In the genomic region with DNA sequence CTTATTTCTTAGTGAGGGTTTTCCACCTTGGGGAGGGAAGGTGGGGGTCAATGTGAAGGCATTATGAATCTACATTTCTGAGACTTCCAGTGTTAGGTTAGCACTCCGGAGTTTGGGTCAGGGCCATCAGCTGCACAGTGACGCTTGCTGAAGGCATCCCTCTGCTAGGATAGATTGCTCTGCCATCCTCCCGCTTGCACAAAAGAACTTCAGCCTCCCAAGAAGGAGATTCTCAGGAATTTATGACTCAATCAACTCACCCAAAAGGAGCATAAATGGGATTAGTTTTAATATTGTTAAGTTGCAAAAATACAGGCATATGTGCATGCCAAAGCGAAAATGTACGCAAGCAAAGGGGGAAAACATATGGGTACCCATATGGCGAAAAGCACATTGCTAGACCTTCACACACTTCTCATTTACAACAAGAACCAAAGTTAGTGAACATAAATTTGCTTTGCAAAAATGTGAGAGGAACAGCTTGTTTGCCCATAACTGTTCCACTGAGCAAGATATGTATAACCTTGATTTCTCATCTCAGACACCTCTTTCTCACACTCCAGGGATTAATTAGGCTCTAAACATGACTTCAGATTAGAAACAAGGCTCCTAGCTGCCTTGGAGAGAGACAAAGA, we compare ENCODE assay signal across 18 cellular contexts.
DNase-seq lines count a peak whose midpoint lies in the region.
"Had no signal": no experiment of that assay in that cellular context is flagged by ENCODE, and none has a peak within 500 bp of the region (broad histone marks: within the 10 kb centered on the region; RNA-seq: fewer than 3 reads in every experiment).

No MANE protein-coding gene starts in this region.

- H3K9me3 Mint-ChIP-seq in activated naive CD4-positive, alpha-beta T cell treated with anti-CD3 and anti-CD28 coated beads, Interleukin-2, amount 10 ng/mL, durations not matched to agents 7 days and 5 days = peaks cover 11% of the 10 kb centered on the region

- H3K4me1 Mint-ChIP-seq in activated naive CD4-positive, alpha-beta T cell treated with anti-CD3 and anti-CD28 coated beads, Interleukin-2, amount 10 ng/mL, durations not matched to agents 7 days and 5 days = no peaks in the 10 kb centered on the region
- H3K4me1 Mint-ChIP-seq: CD4-positive, CD25-positive, alpha-beta regulatory T cell had no signal

- CTCF ChIA-PET in activated naive CD4-positive, alpha-beta T cell treated with anti-CD3 and anti-CD28 coated beads, Interleukin-2, amount 10 ng/mL, durations not matched to agents 7 days and 5 days (lab: Charles Lee) = no interaction called here

- peak; percentile 82 for DNase-seq in AG20443 (ENCODE audit: low spot score)
- peak; percentile 42 for DNase-seq in GM04504 (ENCODE audit: low read depth)
- peak; percentile 40 for DNase-seq in middle frontal gyrus (ENCODE audit: extremely low spot score, low spot score)
- no peak for DNase-seq in midbrain (lab: John Stamatoyannopoulos, UW)
- no peak for DNase-seq in activated naive CD4-positive, alpha-beta T cell treated with anti-CD3 and anti-CD28 coated beads, Interleukin-2, amount 10 ng/mL, durations not matched to agents 7 days and 5 days
- no peak for DNase-seq in activated T-cell treated with anti-CD3 and anti-CD28 coated beads for 4 hours
- DNase-seq: BE2C; CD4-positive, CD25-positive, alpha-beta regulatory T cell; COR-L47; DMS153; NCI-H1092 treated with DMSO at 0.1 percent for 48 hours; NCI-H146; NCI-H2081 treated with DMSO at 0.1 percent for 48 hours; NCI-H446 treated with DMSO at 0.1 percent for 48 hours; NCI-H748 treated with DMSO at 0.1 percent for 48 hours; SHP77 treated with DMSO at 0.1 percent for 48 hours; SK-N-SH had no signal

- H3K36me3 Mint-ChIP-seq in activated naive CD4-positive, alpha-beta T cell treated with anti-CD3 and anti-CD28 coated beads, Interleukin-2, amount 10 ng/mL, durations not matched to agents 7 days and 5 days = no peaks in the 10 kb centered on the region
- H3K36me3 Mint-ChIP-seq: CD4-positive, CD25-positive, alpha-beta regulatory T cell had no signal

- H3K4me3 Mint-ChIP-seq in activated naive CD4-positive, alpha-beta T cell treated with anti-CD3 and anti-CD28 coated beads, Interleukin-2, amount 10 ng/mL, durations not matched to agents 7 days and 5 days = no peak overlapping the region
- H3K4me3 Mint-ChIP-seq: CD4-positive, CD25-positive, alpha-beta regulatory T cell had no signal

- no peak overlapping the region for H3K27ac Mint-ChIP-seq in activated naive CD4-positive, alpha-beta T cell treated with anti-CD3 and anti-CD28 coated beads, Interleukin-2, amount 10 ng/mL, durations not matched to agents 7 days and 5 days
- H3K27ac Mint-ChIP-seq: CD4-positive, CD25-positive, alpha-beta regulatory T cell had no signal

- peak overlapping the region; percentile 42 for H3K27ac ChIP-seq in angular gyrus (ENCODE audit: low read depth, low read length)

- no peaks in the 10 kb centered on the region for H3K27me3 Mint-ChIP-seq in activated naive CD4-positive, alpha-beta T cell treated with anti-CD3 and anti-CD28 coated beads, Interleukin-2, amount 10 ng/mL, durations not matched to agents 7 days and 5 days
- H3K27me3 Mint-ChIP-seq: CD4-positive, CD25-positive, alpha-beta regulatory T cell had no signal

Comparison
In these comparisons a context has a peak if more than half of its experiments do, and no peak if none do; other contexts are left out.
1. DNase-seq: peak in AG20443 (single experiment), GM04504 (single experiment) and middle frontal gyrus (single experiment); none in midbrain (single experiment), activated naive CD4-positive, alpha-beta T cell treated with anti-CD3 and anti-CD28 coated beads, Interleukin-2, amount 10 ng/mL, durations not matched to agents 7 days and 5 days (single experiment) and activated T-cell treated with anti-CD3 and anti-CD28 coated beads for 4 hours (single experiment).